8 cellular contexts compared by ENCODE assay signal in genomic region chr7:44750921-44751571, GRCh38. TPM values are rescaled to one million over a fixed set of nuclear protein-coding genes. Genes with fewer than 3 reads are reported as not detected.
A peak's percentile ranks its signal among the peaks of the same experiment; 100 is the strongest.
DNase-seq lines count a peak whose midpoint lies in the region; ATAC-seq and TF ChIP-seq lines count a peak whose summit lies in the region.

No MANE protein-coding gene starts in this region.

- DNase-seq in M059J (ENCODE audit: low read depth) (peak; percentile 39), endothelial cell (ENCODE audit: low spot score) (no peak), midbrain (lab: John Stamatoyannopoulos, UW) (no peak), NCI-H446 (lab: John Stamatoyannopoulos, UW) (no peak)
- peak; percentile 49 for DNase-seq in activated T-helper 2 cell treated with anti-CD3 and anti-CD28 coated beads, Interferon-gamma antibody, Interleukin-2, Interleukin-4, amounts not matched to agents 10 μg/mL and 5 μg/mL and 100 μg/mL, durations not matched to agents 14 hours and 24 hours and 36 hours (ENCODE audit: low spot score)

- H3K36me3 Mint-ChIP-seq in activated T-helper 2 cell treated with anti-CD3 and anti-CD28 coated beads, Interferon-gamma antibody, Interleukin-2, Interleukin-4, amounts not matched to agents 10 μg/mL and 5 μg/mL and 100 μg/mL, durations not matched to agents 14 hours and 24 hours and 36 hours (ENCODE audit: low read depth), result peaks cover 20% of the 10 kb centered on the region
- peaks cover 13% of the 10 kb centered on the region for H3K36me3 Mint-ChIP-seq in nephron (ENCODE audit: low read depth)
- H3K36me3 Mint-ChIP-seq in endothelial cell (ENCODE audit: low read depth, unreplicated experiment), result peaks cover 5% of the 10 kb centered on the region

- peak overlapping the region; percentile 85 for H3K27ac Mint-ChIP-seq in activated T-helper 2 cell treated with anti-CD3 and anti-CD28 coated beads, Interferon-gamma antibody, Interleukin-2, Interleukin-4, amounts not matched to agents 10 μg/mL and 5 μg/mL and 100 μg/mL, durations not matched to agents 14 hours and 24 hours and 36 hours
- H3K27ac Mint-ChIP-seq in nephron, result peak overlapping the region in 2 of 3 experiments; percentile 36 to 48
- H3K27ac Mint-ChIP-seq in endothelial cell (ENCODE audit: unreplicated experiment), result no peak overlapping the region

- H3K4me1 Mint-ChIP-seq in activated T-helper 2 cell treated with anti-CD3 and anti-CD28 coated beads, Interferon-gamma antibody, Interleukin-2, Interleukin-4, amounts not matched to agents 10 μg/mL and 5 μg/mL and 100 μg/mL, durations not matched to agents 14 hours and 24 hours and 36 hours (ENCODE audit: low read depth), result peaks cover 31% of the 10 kb centered on the region
- H3K4me1 Mint-ChIP-seq in nephron, result peaks cover 43% of the 10 kb centered on the region
- peaks cover 17% of the 10 kb centered on the region for H3K4me1 Mint-ChIP-seq in endothelial cell (ENCODE audit: unreplicated experiment)

- intact Hi-C loops in activated T-helper 2 cell treated with anti-CD3 and anti-CD28 coated beads, Interferon-gamma antibody, Interleukin-2, Interleukin-4, amounts not matched to agents 10 μg/mL and 5 μg/mL and 100 μg/mL, durations not matched to agents 14 hours and 24 hours and 36 hours (cut with micrococcal nuclease), result loop anchor here (2.0 kb wide), 1 partner anchor 98 kb away; the partner anchor contains the start of gene H2AZ2

- no peak for TF ChIP-seq CTCF in nephron (IDR thresholded peaks at IDR 0.05; ENCODE audit: unreplicated experiment in 3 of 3)
- no peak for TF ChIP-seq CTCF in endothelial cell (IDR thresholded peaks at IDR 0.05; ENCODE audit: unreplicated experiment)

- peak; percentile 50 for ATAC-seq in GM18498 (IDR thresholded peaks at IDR 0.05; ENCODE audit: unreplicated experiment)
- peak; percentile 47 for ATAC-seq in GM21737 (IDR thresholded peaks at IDR 0.05; ENCODE audit: unreplicated experiment)

- peak overlapping the region; percentile 85 for H3K4me3 Mint-ChIP-seq in activated T-helper 2 cell treated with anti-CD3 and anti-CD28 coated beads, Interferon-gamma antibody, Interleukin-2, Interleukin-4, amounts not matched to agents 10 μg/mL and 5 μg/mL and 100 μg/mL, durations not matched to agents 14 hours and 24 hours and 36 hours (ENCODE audit: low read depth)
- H3K4me3 Mint-ChIP-seq in nephron (peak overlapping the region; percentile 84 to 91 (median 86)), endothelial cell (ENCODE audit: unreplicated experiment) (no peak overlapping the region)

- no peaks in the 10 kb centered on the region for H3K9me3 Mint-ChIP-seq in activated T-helper 2 cell treated with anti-CD3 and anti-CD28 coated beads, Interferon-gamma antibody, Interleukin-2, Interleukin-4, amounts not matched to agents 10 μg/mL and 5 μg/mL and 100 μg/mL, durations not matched to agents 14 hours and 24 hours and 36 hours
- no peaks in the 10 kb centered on the region for H3K9me3 Mint-ChIP-seq in nephron
- no peaks in the 10 kb centered on the region for H3K9me3 Mint-ChIP-seq in endothelial cell (ENCODE audit: unreplicated experiment)

- H3K27me3 Mint-ChIP-seq in activated T-helper 2 cell treated with anti-CD3 and anti-CD28 coated beads, Interferon-gamma antibody, Interleukin-2, Interleukin-4, amounts not matched to agents 10 μg/mL and 5 μg/mL and 100 μg/mL, durations not matched to agents 14 hours and 24 hours and 36 hours (ENCODE audit: low read depth), result no peaks in the 10 kb centered on the region
- H3K27me3 Mint-ChIP-seq in nephron (ENCODE audit: low read depth) (no peaks in the 10 kb centered on the region), endothelial cell (ENCODE audit: unreplicated experiment) (peaks cover 14% of the 10 kb centered on the region)

RNA-seq across cellular contexts. Expression of gene ZMIZ2, which starts 2.4 kb away (rescaled TPM):
- total RNA-seq in M059J (2014; rRNA removed; shearing (Covaris generic)), result 6.2 and 11.4 TPM in 2 replicates
- 105 TPM in 2 replicates for total RNA-seq in activated T-helper 2 cell treated with anti-CD3 and anti-CD28 coated beads, Interferon-gamma antibody, Interleukin-2, Interleukin-4, amounts not matched to agents 10 μg/mL and 5 μg/mL and 100 μg/mL, durations not matched to agents 14 hours and 24 hours and 36 hours
- 70.9 TPM for total RNA-seq in endothelial cell (ENCODE audit: unreplicated experiment)

RNA-seq across cellular contexts. Expression of gene PPIA, which starts 45.4 kb away (rescaled TPM):
- 4,190 and 5,216 TPM in 2 replicates for total RNA-seq in M059J (2014; rRNA removed; shearing (Covaris generic))
- 2,442 and 2,446 TPM in 2 replicates for total RNA-seq in activated T-helper 2 cell treated with anti-CD3 and anti-CD28 coated beads, Interferon-gamma antibody, Interleukin-2, Interleukin-4, amounts not matched to agents 10 μg/mL and 5 μg/mL and 100 μg/mL, durations not matched to agents 14 hours and 24 hours and 36 hours
- total RNA-seq in endothelial cell (ENCODE audit: unreplicated experiment), result 1,721 TPM

Comparison
In these comparisons a context has a peak if more than half of its experiments do, and no peak if none do; other contexts are left out.
1. DNase-seq: peak in M059J (single experiment) and activated T-helper 2 cell treated with anti-CD3 and anti-CD28 coated beads, Interferon-gamma antibody, Interleukin-2, Interleukin-4, amounts not matched to agents 10 μg/mL and 5 μg/mL and 100 μg/mL, durations not matched to agents 14 hours and 24 hours and 36 hours (single experiment); none in endothelial cell (single experiment), midbrain (single experiment) and NCI-H446 (0 of 2).